In genomic region chr6:17865243-17865642, GRCh38 we compare ENCODE assay signal across 9 cellular contexts.
DNase-seq lines count a peak whose midpoint lies in the region; TF ChIP-seq lines count a peak whose summit lies in the region.
"Had no signal": no experiment of that assay in that cellular context is flagged by ENCODE, and none has a peak within 500 bp of the region (broad histone marks: within the 10 kb centered on the region; RNA-seq: fewer than 3 reads in every experiment).

No MANE protein-coding gene starts in this region.

- no peak overlapping the region for H2AFZ ChIP-seq in osteoblast (ENCODE audit: low read length)

- H3K4me1 Mint-ChIP-seq in Caco-2 (ENCODE audit: low read depth, unreplicated experiment) = peaks cover 5% of the 10 kb centered on the region

- H3K27me3 Mint-ChIP-seq in Caco-2 (ENCODE audit: insufficient read depth, unreplicated experiment) = no peaks in the 10 kb centered on the region

- no peaks in the 10 kb centered on the region; the same call in 1 of the 2 replicates for H3K36me3 ChIP-seq in Caco-2 (ENCODE audit: control insufficient read depth, insufficient read depth, low read length)
- H3K36me3 ChIP-seq in osteoblast (ENCODE audit: insufficient read depth, low read length) = no peaks in the 10 kb centered on the region

- H3K4me3 ChIP-seq in Caco-2 (ENCODE audit: low read depth, low read length) = no peak overlapping the region
- no peak overlapping the region for H3K4me3 ChIP-seq in epithelial cell of esophagus (ENCODE audit: low read length)
- H3K4me3 ChIP-seq in osteoblast (ENCODE audit: insufficient read depth, low read length) = no peak overlapping the region

- H3K4me1 ChIP-seq in Caco-2 = peaks cover 10% of the 10 kb centered on the region; the same call in 1 of the 2 replicates
- H3K4me1 ChIP-seq in osteoblast (ENCODE audit: insufficient read depth, low read length) = peaks cover 65% of the 10 kb centered on the region

- H3K9me3 Mint-ChIP-seq in Caco-2 (ENCODE audit: unreplicated experiment) = no peaks in the 10 kb centered on the region

- peak overlapping the region; percentile 37 for H3K4me2 ChIP-seq in osteoblast (ENCODE audit: insufficient read depth, low read length)

- intact Hi-C loops in Caco-2 (cut with micrococcal nuclease; ENCODE audit: unreplicated experiment) = loop anchor here (5.0 kb wide), 1 partner anchor 122 kb away; the partner anchor contains the start of gene KIF13A

- POLR2A ChIA-PET in Caco-2 (lab: Charles Lee) = no interaction called here

- TF ChIP-seq CTCF in Caco-2 (IDR thresholded peaks at IDR 0.05; ENCODE audit: insufficient read depth in 1 of 2, low read depth in 1 of 2, low read length in 1 of 2, severe bottlenecking in 1 of 2, unreplicated experiment in 1 of 2) (no peak), epithelial cell of esophagus (IDR thresholded peaks at IDR 0.05; ENCODE audit: insufficient read depth, low read depth, low read length, missing control alignments) (no peak), osteoblast (IDR thresholded peaks at IDR 0.05; ENCODE audit: extremely low read depth, low read depth, low read length) (no peak)

- no TSS peak for BruUV-seq in Caco-2 (replicated peaks; lab: Mats Ljungman, UMichigan)

- H3K4me3 Mint-ChIP-seq in Caco-2 (ENCODE audit: unreplicated experiment) = no peak overlapping the region

- CTCF ChIA-PET in Caco-2 (lab: Charles Lee) = no interaction called here

- H3K27me3 ChIP-seq in Caco-2 (replicated peaks; ENCODE audit: control insufficient read depth, insufficient read depth, low read length) (no peaks in the 10 kb centered on the region), osteoblast (ENCODE audit: insufficient read depth, low read length) (no peaks in the 10 kb centered on the region)

- peak overlapping the region; percentile 95 for H3K27ac ChIP-seq in osteoblast (ENCODE audit: low read depth, low read length)

- H4K20me1 ChIP-seq in osteoblast (ENCODE audit: insufficient read depth, low read length) = no peaks in the 10 kb centered on the region

- DNase-seq in Caco-2 = peak; percentile 40 to 67
- DNase-seq in NCI-H345 treated with DMSO at 0.1 percent for 48 hours (lab: John Stamatoyannopoulos, UW; ENCODE audit: unreplicated experiment) = peak; percentile 14
- peak; percentile 99 for DNase-seq in epithelial cell of esophagus (ENCODE audit: low read depth)
- DNase-seq in osteoblast (ENCODE audit: insufficient read length, low spot score, missing footprints) = no peak
- DNase-seq in effector CD4-positive, alpha-beta T cell = no peak
- DNase-seq in stimulated activated CD8-positive, alpha-beta memory T cell treated with anti-CD3 and anti-CD28 coated beads, Interleukin-4, amount 100 ng/mL, for 48 hours = no peak
- no peak for DNase-seq in NCI-H446 (lab: John Stamatoyannopoulos, UW)
- no peak for DNase-seq in 8988T
- DNase-seq: cortex of kidney had no signal

- H3K79me2 ChIP-seq in osteoblast (ENCODE audit: insufficient read depth, low read length) = peaks cover 3% of the 10 kb centered on the region

- no peaks in the 10 kb centered on the region for H3K36me3 Mint-ChIP-seq in Caco-2 (ENCODE audit: insufficient read depth, unreplicated experiment)

- peak overlapping the region; percentile 20 for H3K27ac Mint-ChIP-seq in Caco-2 (ENCODE audit: unreplicated experiment)

- H3K9me3 ChIP-seq in Caco-2 (no peaks in the 10 kb centered on the region), osteoblast (ENCODE audit: low read depth, low read length) (no peaks in the 10 kb centered on the region)

Comparison
In these comparisons a context has a peak if more than half of its experiments do, and no peak if none do; other contexts are left out.
1. DNase-seq: peak in Caco-2 (2 of 2), NCI-H345 treated with DMSO at 0.1 percent for 48 hours (single experiment) and epithelial cell of esophagus (single experiment); none in osteoblast (single experiment), effector CD4-positive, alpha-beta T cell (single experiment), stimulated activated CD8-positive, alpha-beta memory T cell treated with anti-CD3 and anti-CD28 coated beads, Interleukin-4, amount 100 ng/mL, for 48 hours (single experiment), NCI-H446 (0 of 2) and 8988T (single experiment).